15 cellular contexts compared by ENCODE assay signal in the genomic region with DNA sequence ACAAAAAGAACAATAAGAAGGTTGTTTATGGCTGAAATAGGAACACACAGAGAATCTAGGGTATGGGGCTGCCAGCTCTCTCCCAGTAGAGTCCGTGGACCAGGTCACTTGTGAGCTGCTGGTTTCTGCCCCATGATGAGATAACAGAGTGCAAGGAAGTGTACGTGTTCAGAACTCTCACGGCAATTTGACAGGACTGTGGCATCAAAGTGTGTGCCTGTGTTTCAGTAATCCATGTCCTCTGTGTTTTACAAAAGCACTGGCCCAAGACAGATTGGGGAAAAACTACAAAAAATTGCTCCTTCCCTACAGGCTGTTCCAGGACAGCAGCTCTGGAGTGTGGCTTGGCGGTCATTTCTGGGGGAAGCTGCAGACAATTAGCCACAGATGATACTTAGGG.
DNase-seq lines count a peak whose midpoint lies in the region; FAIRE-seq and TF ChIP-seq lines count a peak whose summit lies in the region.
"Had no signal": no experiment of that assay in that cellular context is flagged by ENCODE, and none has a peak within 500 bp of the region (broad histone marks: within the 10 kb centered on the region; RNA-seq: fewer than 3 reads in every experiment).

No MANE protein-coding gene starts in this region.

- no peaks in the 10 kb centered on the region for H4K20me1 ChIP-seq in BLaER1
- no peaks in the 10 kb centered on the region for H4K20me1 ChIP-seq in Loucy (ENCODE audit: insufficient read depth, low read length, poor library complexity, severe bottlenecking)
- no peaks in the 10 kb centered on the region for H4K20me1 ChIP-seq in osteoblast (ENCODE audit: insufficient read depth, low read length)
- H4K20me1 ChIP-seq in SK-N-SH (ENCODE audit: insufficient read depth) = no peaks in the 10 kb centered on the region

- H3K27ac ChIP-seq in BLaER1 (peak overlapping the region; percentile 65), osteoblast (ENCODE audit: low read depth, low read length) (no peak overlapping the region), SK-N-SH (ENCODE audit: low read depth in 2 of 2, low read length in 1 of 2) (no peak overlapping the region)
- H3K27ac ChIP-seq: HL-60, pancreas, SJCRH30, thyroid gland had no signal

- H3K4me1 ChIP-seq in BLaER1 (peaks cover 88% of the 10 kb centered on the region), Loucy (ENCODE audit: insufficient read depth, low read length, poor library complexity, severe bottlenecking) (peaks cover 21% of the 10 kb centered on the region), osteoblast (ENCODE audit: insufficient read depth, low read length) (peaks cover 8% of the 10 kb centered on the region), SK-N-SH (ENCODE audit: control insufficient read depth in 1 of 2, insufficient read depth in 2 of 2, low read depth in 1 of 2, low read length in 1 of 2) (no peaks in the 10 kb centered on the region)
- H3K4me1 ChIP-seq: pancreas, SJCRH30, thyroid gland had no signal

- H3K9me2 ChIP-seq in Loucy (replicated peaks; ENCODE audit: low read depth, low read length) (no peaks in the 10 kb centered on the region), SK-N-SH (no peaks in the 10 kb centered on the region)

- in situ Hi-C loops in KBM-7 (cut with MboI; ENCODE audit: low pct_unique_long_range_greater_than_20kb, low sequenced_read_pairs) = no loop called here

- CTCF ChIA-PET in SK-N-SH (lab: Yijun Ruan, JAX) = interaction anchor here (1.2 kb wide), 2 partner anchors 13 to 140 kb away, joined by 3 to 6 read pairs; no protein-coding TSS in a partner anchor

- TF ChIP-seq RAD21 in SK-N-SH (IDR thresholded peaks at IDR 0.05; ENCODE audit: low read length) = no peak

- H3K9me3 ChIP-seq in BLaER1 = peaks cover 9% of the 10 kb centered on the region
- H3K9me3 ChIP-seq in Loucy (ENCODE audit: insufficient read depth, low read depth, low read length) = no peaks in the 10 kb centered on the region
- no peaks in the 10 kb centered on the region for H3K9me3 ChIP-seq in osteoblast (ENCODE audit: low read depth, low read length)
- H3K9me3 ChIP-seq in SK-N-SH = 0 out of 2 replicates have a peak, but pooled peaks cover under 1% of the 10 kb centered on the region
- H3K9me3 ChIP-seq: pancreas, SJCRH30, thyroid gland had no signal

- H2AFZ ChIP-seq in Loucy (ENCODE audit: low read length) (peak overlapping the region; percentile 27; the same call in 1 of the 2 replicates), osteoblast (ENCODE audit: low read length) (peak overlapping the region; percentile 58), SK-N-SH (ENCODE audit: low read depth) (no peak overlapping the region)

- H3F3A ChIP-seq in Loucy (ENCODE audit: low read depth) (no peaks in the 10 kb centered on the region), SK-N-SH (replicated peaks; ENCODE audit: insufficient read depth) (no peaks in the 10 kb centered on the region)

- TF ChIP-seq CTCF in Loucy (conservative IDR thresholded peaks at IDR 0.05; ENCODE audit: low read length) (no peak), bronchial epithelial cell (IDR thresholded peaks at IDR 0.05; ENCODE audit: insufficient read depth, low read length, severe bottlenecking) (no peak), osteoblast (IDR thresholded peaks at IDR 0.05; ENCODE audit: extremely low read depth, low read depth, low read length) (no peak), SK-N-SH (IDR thresholded peaks at IDR 0.05) (no peak)

- POLR2A ChIA-PET in SK-N-SH (lab: Yijun Ruan, JAX) = no interaction called here

- no peaks in the 10 kb centered on the region for H3K36me3 ChIP-seq in BLaER1
- no peaks in the 10 kb centered on the region for H3K36me3 ChIP-seq in Loucy (ENCODE audit: insufficient read depth, low read length)
- no peaks in the 10 kb centered on the region for H3K36me3 ChIP-seq in bronchial epithelial cell (ENCODE audit: control insufficient read depth, insufficient read depth, low read length)
- H3K36me3 ChIP-seq in osteoblast (ENCODE audit: insufficient read depth, low read length) = no peaks in the 10 kb centered on the region
- H3K36me3 ChIP-seq in SK-N-SH (replicated peaks in 1 of 2; ENCODE audit: control insufficient read depth in 1 of 2, insufficient read depth in 2 of 2, low read length in 1 of 2) = no peaks in the 10 kb centered on the region
- H3K36me3 ChIP-seq: pancreas, SJCRH30, thyroid gland had no signal

- TF ChIP-seq EP300 in SK-N-SH (IDR thresholded peaks at IDR 0.05; ENCODE audit: borderline replicate concordance in 1 of 2, low read depth in 1 of 2, low read length in 1 of 2) = no peak

- H3K27me3 ChIP-seq in BLaER1 (no peaks in the 10 kb centered on the region), Loucy (ENCODE audit: insufficient read depth, low read length, poor library complexity, severe bottlenecking) (no peaks in the 10 kb centered on the region), bronchial epithelial cell (ENCODE audit: control insufficient read depth, insufficient read depth, low read length) (no peaks in the 10 kb centered on the region), osteoblast (ENCODE audit: insufficient read depth, low read length) (no peaks in the 10 kb centered on the region), SK-N-SH (ENCODE audit: insufficient read depth) (no peaks in the 10 kb centered on the region)
- H3K27me3 ChIP-seq: pancreas, SJCRH30, thyroid gland had no signal

- peak; percentile 28 for FAIRE-seq in bronchial epithelial cell (lab: Jason Lieb, UNC)
- FAIRE-seq: astrocyte, pancreas had no signal

- H3K79me2 ChIP-seq in Loucy (ENCODE audit: insufficient read depth, low read length) (no peaks in the 10 kb centered on the region), osteoblast (ENCODE audit: insufficient read depth, low read length) (no peaks in the 10 kb centered on the region), SK-N-SH (ENCODE audit: insufficient read depth) (no peaks in the 10 kb centered on the region)

- H3K9ac ChIP-seq in BLaER1 (peak overlapping the region; percentile 36; the same call in 1 of the 2 replicates), Loucy (ENCODE audit: low read depth, low read length, poor library complexity, severe bottlenecking) (peak overlapping the region; percentile 38), SK-N-SH (no peak overlapping the region)

- WGBS in SK-N-SH (ENCODE audit: low lambda C conversion rate) = 88% methylated on average over 4 of the region's 4 CpGs

- no peak for DNase-seq in bronchial epithelial cell (ENCODE audit: low read depth)
- DNase-seq in osteoblast (ENCODE audit: insufficient read length, low spot score, missing footprints) = no peak
- DNase-seq in SK-N-SH = no peak
- no peak for DNase-seq in NCI-H2196 treated with DMSO at 0.1 percent for 48 hours (lab: John Stamatoyannopoulos, UW; ENCODE audit: unreplicated experiment)
- no peak for DNase-seq in KBM-7
- no peak for DNase-seq in effector CD4-positive, alpha-beta T cell
- DNase-seq: DMS79; SJCRH30; stimulated activated CD4-positive, alpha-beta T cell treated with anti-CD3 and anti-CD28 coated beads, Interleukin-12 subunit alpha, Interleukin-12 subunit beta, amount 100 ng/mL, for 4 hours; thyroid gland had no signal

- H3K4me2 ChIP-seq in BLaER1 = peak overlapping the region; percentile 62
- H3K4me2 ChIP-seq in Loucy (ENCODE audit: low read depth, low read length, poor library complexity, severe bottlenecking) = peak overlapping the region; percentile 35
- no peak overlapping the region for H3K4me2 ChIP-seq in osteoblast (ENCODE audit: insufficient read depth, low read length)
- no peak overlapping the region for H3K4me2 ChIP-seq in SK-N-SH

- H3K4me3 ChIP-seq in BLaER1 (no peak overlapping the region), Loucy (ENCODE audit: low read length, poor library complexity, severe bottlenecking) (no peak overlapping the region), bronchial epithelial cell (ENCODE audit: low read depth, low read length) (no peak overlapping the region), osteoblast (ENCODE audit: insufficient read depth, low read length) (no peak overlapping the region), SK-N-SH (ENCODE audit: low read depth in 2 of 2, low read length in 1 of 2) (no peak overlapping the region)
- H3K4me3 ChIP-seq: pancreas, SJCRH30, thyroid gland had no signal

TF ChIP-seq in SK-N-SH, 30 proteins besides CTCF, POLR2A, EP300 and RAD21 (continues in another document):
- TF ChIP-seq MEF2A (IDR thresholded peaks at IDR 0.05; ENCODE audit: borderline replicate concordance, low read depth) = no peak
- TF ChIP-seq GABPA (IDR thresholded peaks at IDR 0.05; ENCODE audit: low read depth) = no peak
- no peak for TF ChIP-seq RFX5 (IDR thresholded peaks at IDR 0.05; ENCODE audit: low read length)
- TF ChIP-seq RXRA (IDR thresholded peaks at IDR 0.05; ENCODE audit: borderline replicate concordance, low read depth) = no peak
- TF ChIP-seq JUND (IDR thresholded peaks at IDR 0.05) = no peak
- TF ChIP-seq MXI1 (IDR thresholded peaks at IDR 0.05; ENCODE audit: low read depth, low read length) = no peak
- no peak for TF ChIP-seq YY1 (IDR thresholded peaks at IDR 0.05; ENCODE audit: low read depth)
- TF ChIP-seq, protein P1, sequence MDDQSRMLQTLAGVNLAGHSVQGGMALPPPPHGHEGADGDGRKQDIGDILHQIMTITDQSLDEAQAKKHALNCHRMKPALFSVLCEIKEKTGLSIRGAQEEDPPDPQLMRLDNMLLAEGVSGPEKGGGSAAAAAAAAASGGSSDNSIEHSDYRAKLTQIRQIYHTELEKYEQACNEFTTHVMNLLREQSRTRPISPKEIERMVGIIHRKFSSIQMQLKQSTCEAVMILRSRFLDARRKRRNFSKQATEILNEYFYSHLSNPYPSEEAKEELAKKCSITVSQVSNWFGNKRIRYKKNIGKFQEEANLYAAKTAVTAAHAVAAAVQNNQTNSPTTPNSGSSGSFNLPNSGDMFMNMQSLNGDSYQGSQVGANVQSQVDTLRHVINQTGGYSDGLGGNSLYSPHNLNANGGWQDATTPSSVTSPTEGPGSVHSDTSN (IDR thresholded peaks at IDR 0.05) = no peak
- TF ChIP-seq, protein P2, sequence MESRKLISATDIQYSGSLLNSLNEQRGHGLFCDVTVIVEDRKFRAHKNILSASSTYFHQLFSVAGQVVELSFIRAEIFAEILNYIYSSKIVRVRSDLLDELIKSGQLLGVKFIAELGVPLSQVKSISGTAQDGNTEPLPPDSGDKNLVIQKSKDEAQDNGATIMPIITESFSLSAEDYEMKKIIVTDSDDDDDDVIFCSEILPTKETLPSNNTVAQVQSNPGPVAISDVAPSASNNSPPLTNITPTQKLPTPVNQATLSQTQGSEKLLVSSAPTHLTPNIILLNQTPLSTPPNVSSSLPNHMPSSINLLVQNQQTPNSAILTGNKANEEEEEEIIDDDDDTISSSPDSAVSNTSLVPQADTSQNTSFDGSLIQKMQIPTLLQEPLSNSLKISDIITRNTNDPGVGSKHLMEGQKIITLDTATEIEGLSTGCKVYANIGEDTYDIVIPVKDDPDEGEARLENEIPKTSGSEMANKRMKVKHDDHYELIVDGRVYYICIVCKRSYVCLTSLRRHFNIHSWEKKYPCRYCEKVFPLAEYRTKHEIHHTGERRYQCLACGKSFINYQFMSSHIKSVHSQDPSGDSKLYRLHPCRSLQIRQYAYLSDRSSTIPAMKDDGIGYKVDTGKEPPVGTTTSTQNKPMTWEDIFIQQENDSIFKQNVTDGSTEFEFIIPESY (IDR thresholded peaks at IDR 0.05; ENCODE audit: borderline replicate concordance, low read depth) = no peak
- no peak for TF ChIP-seq NFIC (IDR thresholded peaks at IDR 0.05; ENCODE audit: borderline replicate concordance)
- no peak for TF ChIP-seq TEAD4 (IDR thresholded peaks at IDR 0.05; ENCODE audit: borderline replicate concordance, insufficient read depth)

Comparison
In these comparisons a context has a peak if more than half of its experiments do, and no peak if none do; other contexts are left out.
1. H3K4me2 ChIP-seq: peak in BLaER1 (single experiment) and Loucy (single experiment); none in osteoblast (single experiment) and SK-N-SH (single experiment).